16 cellular contexts compared by ENCODE assay signal in the genomic region with DNA sequence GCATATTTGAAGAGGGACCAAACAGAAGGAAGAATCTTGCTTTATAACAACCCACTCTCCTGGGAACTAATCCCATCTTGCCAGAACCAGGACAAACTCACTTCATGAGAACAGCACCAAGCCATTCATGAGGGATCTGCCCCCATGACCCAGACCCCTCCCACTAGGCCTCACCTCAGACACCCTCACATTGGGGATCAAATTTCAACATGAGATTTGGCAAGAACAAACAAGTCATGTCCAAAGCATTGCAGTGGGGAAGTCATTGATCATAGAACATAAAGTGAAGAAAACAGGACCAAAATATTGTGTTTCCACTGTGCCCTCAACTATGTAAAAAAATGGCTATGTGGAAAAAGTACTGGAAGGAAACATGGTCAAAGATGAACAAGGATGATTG. TPM values are rescaled to one million over a fixed set of nuclear protein-coding genes. Genes with fewer than 3 reads are reported as not detected.
DNase-seq lines count a peak whose midpoint lies in the region; ATAC-seq and TF ChIP-seq lines count a peak whose summit lies in the region.
"Had no signal": no experiment of that assay in that cellular context is flagged by ENCODE, and none has a peak within 500 bp of the region (broad histone marks: within the 10 kb centered on the region; RNA-seq: fewer than 3 reads in every experiment).

No MANE protein-coding gene starts in this region.

- H3K9me3 ChIP-seq in esophagus muscularis mucosa: no peaks in the 10 kb centered on the region

- in situ Hi-C loops in GM13977 (cut with MboI; ENCODE audit: low pct_unique_long_range_greater_than_20kb, low sequenced_read_pairs, unreplicated experiment): no loop called here

- TF ChIP-seq CTCF in AG10803 (conservative IDR thresholded peaks at IDR 0.05; ENCODE audit: low read length): no peak
- no peak for TF ChIP-seq CTCF in esophagus muscularis mucosa (IDR thresholded peaks at IDR 0.05)
- no peak for TF ChIP-seq CTCF in GM13977 (IDR thresholded peaks at IDR 0.05; ENCODE audit: extremely low read depth, insufficient read depth, missing control alignments)

- no peak for TF ChIP-seq EP300 in esophagus muscularis mucosa (IDR thresholded peaks at IDR 0.05)

- H3K4me3 ChIP-seq in AG10803 (ENCODE audit: low read length) (no peak overlapping the region), esophagus muscularis mucosa (no peak overlapping the region)
- H3K4me3 ChIP-seq: GM12878 had no signal

- H3K27ac ChIP-seq in esophagus muscularis mucosa (replicated peaks in 1 of 4): peak overlapping the region; percentile 77 to 85 (median 79)

- no peaks in the 10 kb centered on the region for H3K27me3 ChIP-seq in esophagus muscularis mucosa

- no peak for TF ChIP-seq POLR2A in esophagus muscularis mucosa (IDR thresholded peaks at IDR 0.05; ENCODE audit: low read depth)

- H3K4me1 ChIP-seq in esophagus muscularis mucosa: peaks cover 42 to 100% (median 93%) of the 10 kb centered on the region in 4 donors

- intact Hi-C loops in esophagus muscularis mucosa (cut with DNase I): no loop called here
- intact Hi-C loops in sciatic nerve (cut with DNase I): no loop called here

- DNase-seq in AG10803 (ENCODE audit: low read depth): peak; percentile 64
- peak; percentile 29 for DNase-seq in OCI-M1 (lab: John Stamatoyannopoulos, UW)
- DNase-seq in esophagus muscularis mucosa (ENCODE audit: extremely low spot score): no peak
- DNase-seq in sciatic nerve (ENCODE audit: low spot score): no peak
- DNase-seq in KG1 (lab: John Stamatoyannopoulos, UW): no peak
- DNase-seq in GM13977 (ENCODE audit: low spot score): no peak
- no peak for DNase-seq in kidney tubule cell (ENCODE audit: low spot score)
- DNase-seq: activated T-cell treated with anti-CD3 and anti-CD28 coated beads, Interleukin-2, amount 50 U/mL, for 24 hours; amniotic stem cell; DMS79 treated with DMSO at 0.1 percent for 48 hours; head of caudate nucleus; NCI-H2081 treated with DMSO at 0.1 percent for 48 hours; stimulated activated CD4-positive, alpha-beta T cell treated with anti-CD3 and anti-CD28 coated beads, Interleukin-15, amount 100 ng/mL, for 24 hours had no signal

- ATAC-seq in sciatic nerve: peak; percentile 29
- ATAC-seq in HG03439 (IDR thresholded peaks at IDR 0.05; ENCODE audit: unreplicated experiment): no peak
- ATAC-seq: GM12878, left lobe of liver had no signal

- peaks cover 0 to 9% (median 0%) of the 10 kb centered on the region in 4 donors for H3K36me3 ChIP-seq in esophagus muscularis mucosa

RNA-seq across cellular contexts. Expression of a gene that starts 43.9 kb away (rescaled TPM):
- total RNA-seq in esophagus muscularis mucosa (1,000 to 10,000 TPM in 2 of 4 donors, 100 to 1,000 TPM in 2; 755 to 1,378 (median 1,096) TPM), sciatic nerve (218 TPM)

Comparison
In these comparisons a context has a peak if more than half of its experiments do, and no peak if none do; other contexts are left out.
1. DNase-seq: peak in AG10803 (single experiment) and OCI-M1 (single experiment); none in esophagus muscularis mucosa (single experiment), sciatic nerve (single experiment), KG1 (single experiment), GM13977 (single experiment) and kidney tubule cell (single experiment).